ENCODE assay signal across 8 cellular contexts in the genomic region with DNA sequence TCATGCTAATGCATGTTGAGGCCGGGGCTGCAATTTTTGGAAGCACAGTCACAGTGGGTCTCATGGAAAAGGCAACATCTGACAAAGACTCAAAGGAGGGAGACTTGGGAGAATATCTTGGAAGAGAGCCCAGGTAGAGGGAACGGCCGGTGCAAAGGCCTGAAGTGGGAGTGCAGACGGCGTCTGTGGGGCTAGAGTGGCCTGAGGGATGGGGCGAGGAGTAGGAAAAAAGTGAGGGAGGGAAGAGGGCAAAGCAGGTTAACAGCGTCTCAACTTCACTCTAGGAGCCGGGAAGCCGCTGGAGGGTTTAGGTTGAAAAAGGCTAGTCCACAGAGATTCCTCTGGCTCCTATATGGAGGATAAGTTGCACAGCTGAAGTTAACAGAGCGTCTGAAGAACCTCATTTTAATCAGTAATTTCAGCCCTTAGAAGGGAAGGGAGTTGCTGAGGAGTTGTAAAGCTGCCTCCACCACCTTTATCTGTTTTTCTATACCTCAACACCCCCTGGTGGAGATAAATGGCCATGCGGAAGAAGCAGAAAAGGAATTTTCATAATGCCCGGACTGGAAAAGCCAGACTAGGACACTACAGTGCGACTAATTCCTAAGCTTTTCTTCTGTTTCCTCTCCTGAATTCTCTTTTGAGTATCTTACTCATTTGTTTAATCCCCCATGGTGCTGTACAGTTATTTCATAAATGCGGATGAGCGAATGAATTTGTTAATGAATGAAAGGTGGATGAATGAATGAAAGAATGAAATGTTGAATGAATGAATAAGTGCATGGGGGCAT.
DNase-seq lines count a peak whose midpoint lies in the region; ATAC-seq and TF ChIP-seq lines count a peak whose summit lies in the region.

No MANE protein-coding gene starts in this region.

- H3K4me2 ChIP-seq in Loucy (ENCODE audit: low read depth, low read length, poor library complexity, severe bottlenecking), result no peak overlapping the region

- H3K9me2 ChIP-seq in Loucy (replicated peaks; ENCODE audit: low read depth, low read length), result no peaks in the 10 kb centered on the region

- no peak overlapping the region for H3K27ac ChIP-seq in RWPE2 (ENCODE audit: poor library complexity, severe bottlenecking)
- H3K27ac ChIP-seq in gastrocnemius medialis, result no peak overlapping the region

- H2AFZ ChIP-seq in Loucy (ENCODE audit: low read length), result peak overlapping the region; percentile 63

- DNase-seq in DMS114 treated with DMSO at 0.1 percent for 48 hours (lab: John Stamatoyannopoulos, UW; ENCODE audit: unreplicated experiment) (peak; percentile 50), RWPE2 (ENCODE audit: low spot score) (no peak), astrocyte of the spinal cord (ENCODE audit: low read depth, low spot score) (peak; percentile 85), hippocampal formation (lab: John Stamatoyannopoulos, UW) (peak; percentile 23 to 68), gastrocnemius medialis (no peak)

- H3K79me2 ChIP-seq in Loucy (ENCODE audit: insufficient read depth, low read length), result no peaks in the 10 kb centered on the region

- TF ChIP-seq POLR2A in gastrocnemius medialis (IDR thresholded peaks at IDR 0.05), result no peak

- ATAC-seq in GM21360 (IDR thresholded peaks at IDR 0.05; ENCODE audit: unreplicated experiment) (peak; percentile 55), RWPE2 (ENCODE audit: low read depth) (peak; percentile 82), gastrocnemius medialis (peak; percentile 60 to 76), GM21367 (IDR thresholded peaks at IDR 0.05; ENCODE audit: unreplicated experiment) (no peak)

- H3K27me3 ChIP-seq in Loucy (ENCODE audit: insufficient read depth, low read length, poor library complexity, severe bottlenecking) (no peaks in the 10 kb centered on the region), RWPE2 (ENCODE audit: insufficient read depth, poor library complexity, severe bottlenecking) (no peaks in the 10 kb centered on the region), gastrocnemius medialis (no peaks in the 10 kb centered on the region)

- intact Hi-C loops in gastrocnemius medialis (cut with DNase I; ENCODE audit: low total_unique reads), result loop anchor here (1.0 to 10.0 kb wide), 4 partner anchors 184 to 806 kb away; no protein-coding TSS in a partner anchor

- H3K9me3 ChIP-seq in Loucy (ENCODE audit: insufficient read depth, low read depth, low read length) (no peaks in the 10 kb centered on the region), RWPE2 (ENCODE audit: severe bottlenecking) (no peaks in the 10 kb centered on the region), gastrocnemius medialis (no peaks in the 10 kb centered on the region)

- peaks cover 5% of the 10 kb centered on the region for H3K4me1 ChIP-seq in Loucy (ENCODE audit: insufficient read depth, low read length, poor library complexity, severe bottlenecking)
- H3K4me1 ChIP-seq in RWPE2 (ENCODE audit: insufficient read depth, poor library complexity, severe bottlenecking), result peaks cover 15% of the 10 kb centered on the region
- peaks cover 0 to 6% of the 10 kb centered on the region in 2 donors for H3K4me1 ChIP-seq in gastrocnemius medialis

- TF ChIP-seq CTCF in Loucy (conservative IDR thresholded peaks at IDR 0.05; ENCODE audit: low read length), result peak; percentile 96
- peak; percentile 91 for TF ChIP-seq CTCF in RWPE2 (IDR thresholded peaks at IDR 0.05; ENCODE audit: poor library complexity, severe bottlenecking)
- peak; percentile 79 for TF ChIP-seq CTCF in astrocyte of the spinal cord (IDR thresholded peaks at IDR 0.05; ENCODE audit: low read depth, low read length)
- TF ChIP-seq CTCF in gastrocnemius medialis (IDR thresholded peaks at IDR 0.05 in 4 of 5, conservative IDR thresholded peaks at IDR 0.05 in 1 of 5), result peak; percentile 55 to 83 (median 77)

- in situ Hi-C loops in astrocyte of the spinal cord (cut with HindIII; ENCODE audit: low sequenced_read_pairs) (no loop called here), gastrocnemius medialis (cut with MboI; ENCODE audit: low sequenced_read_pairs in 4 of 4) (loop anchor here (10.0 to 25.0 kb wide), 5 partner anchors 176 to 804 kb away; no protein-coding TSS in a partner anchor)

- no peaks in the 10 kb centered on the region for H4K20me1 ChIP-seq in Loucy (ENCODE audit: insufficient read depth, low read length, poor library complexity, severe bottlenecking)

- H3K4me3 ChIP-seq in Loucy (ENCODE audit: low read length, poor library complexity, severe bottlenecking), result no peak overlapping the region
- no peak overlapping the region for H3K4me3 ChIP-seq in RWPE2 (ENCODE audit: severe bottlenecking)
- no peak overlapping the region for H3K4me3 ChIP-seq in astrocyte of the spinal cord (ENCODE audit: low read depth, low read length)
- no peak overlapping the region for H3K4me3 ChIP-seq in gastrocnemius medialis

- no peaks in the 10 kb centered on the region for H3K36me3 ChIP-seq in Loucy (ENCODE audit: insufficient read depth, low read length)
- H3K36me3 ChIP-seq in RWPE2 (ENCODE audit: low read depth), result no peaks in the 10 kb centered on the region
- H3K36me3 ChIP-seq in gastrocnemius medialis, result no peaks in the 10 kb centered on the region

- no peak overlapping the region for H3K9ac ChIP-seq in Loucy (ENCODE audit: low read depth, low read length, poor library complexity, severe bottlenecking)

- no peaks in the 10 kb centered on the region for H3F3A ChIP-seq in Loucy (ENCODE audit: low read depth)

Comparison
In these comparisons a context has a peak if more than half of its experiments do, and no peak if none do; other contexts are left out.
1. DNase-seq: peak in DMS114 treated with DMSO at 0.1 percent for 48 hours (single experiment), astrocyte of the spinal cord (single experiment) and hippocampal formation (2 of 2); none in RWPE2 (single experiment) and gastrocnemius medialis (0 of 2).
2. Peak in every context shown above with its lines, with median percentiles within 50 percentile points of each other: CTCF ChIP-seq.